1 cellular context compared by ENCODE assay signal in genomic region chr3:123321806-123322205, GRCh38.
TF ChIP-seq lines count a peak whose summit lies in the region.

No MANE protein-coding gene starts in this region.

TF ChIP-seq in H1, 55 proteins besides CTCF, POLR2A, EP300 and RAD21 (continued from another document):
- no peak for TF ChIP-seq ATF3 (IDR thresholded peaks at IDR 0.05; ENCODE audit: insufficient read depth, low read depth, low read length)
- TF ChIP-seq JUND (IDR thresholded peaks at IDR 0.05; ENCODE audit: low read length), result no peak
- TF ChIP-seq, protein P1, sequence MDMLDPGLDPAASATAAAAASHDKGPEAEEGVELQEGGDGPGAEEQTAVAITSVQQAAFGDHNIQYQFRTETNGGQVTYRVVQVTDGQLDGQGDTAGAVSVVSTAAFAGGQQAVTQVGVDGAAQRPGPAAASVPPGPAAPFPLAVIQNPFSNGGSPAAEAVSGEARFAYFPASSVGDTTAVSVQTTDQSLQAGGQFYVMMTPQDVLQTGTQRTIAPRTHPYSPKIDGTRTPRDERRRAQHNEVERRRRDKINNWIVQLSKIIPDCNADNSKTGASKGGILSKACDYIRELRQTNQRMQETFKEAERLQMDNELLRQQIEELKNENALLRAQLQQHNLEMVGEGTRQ (IDR thresholded peaks at IDR 0.05; ENCODE audit: low read length), result no peak
- no peak for TF ChIP-seq RXRA (IDR thresholded peaks at IDR 0.05; ENCODE audit: insufficient read depth, low read depth, low read length)
- no peak for TF ChIP-seq YY1 (IDR thresholded peaks at IDR 0.05; ENCODE audit: low read depth, low read length)
- TF ChIP-seq RBBP5 (IDR thresholded peaks at IDR 0.05; ENCODE audit: borderline replicate concordance, low read depth, low read length), result no peak
- no peak for TF ChIP-seq CEBPB (IDR thresholded peaks at IDR 0.05; ENCODE audit: low read depth, low read length)
- TF ChIP-seq TAF1 (IDR thresholded peaks at IDR 0.05; ENCODE audit: low read depth, low read length), result no peak
- TF ChIP-seq SP2 (IDR thresholded peaks at IDR 0.05; ENCODE audit: low read length), result no peak
- TF ChIP-seq CHD2 (IDR thresholded peaks at IDR 0.05; ENCODE audit: low read length), result no peak
- no peak for TF ChIP-seq TEAD4 (IDR thresholded peaks at IDR 0.05; ENCODE audit: low read depth, low read length)
